In genomic region chr19:3403489-3404323, GRCh38 we compare ENCODE assay signal across 1 cellular context.
A peak's percentile ranks its signal among the peaks of the same experiment; 100 is the strongest.
TF ChIP-seq lines count a peak whose summit lies in the region.

No MANE protein-coding gene starts in this region.

TF ChIP-seq in HepG2, 621 proteins besides CTCF, POLR2A, EP300 and RAD21 (continued from another document):
- TF ChIP-seq ZNF687 (CRISPR knock-in tag; IDR thresholded peaks at IDR 0.05) (peak; percentile 63), SAP130 (CRISPR knock-in tag; IDR thresholded peaks at IDR 0.05; ENCODE audit: low read depth) (peak; percentile 31), SALL1 (CRISPR knock-in tag; IDR thresholded peaks at IDR 0.05) (peak; percentile 47; the same call in 1 of the 2 replicates), FOXP1 (IDR thresholded peaks at IDR 0.05) (no peak), FOXP1 (CRISPR knock-in tag; IDR thresholded peaks at IDR 0.05) (0 out of 2 replicates have a peak, but pooled peaks have one; percentile 12), ZFX (CRISPR knock-in tag; IDR thresholded peaks at IDR 0.05; ENCODE audit: low read depth) (0 out of 2 replicates have a peak, but pooled peaks have one; percentile 15), SKIL (CRISPR knock-in tag; IDR thresholded peaks at IDR 0.05; ENCODE audit: borderline replicate concordance) (peak; percentile 60; the same call in 1 of the 2 replicates), ZNF362 (CRISPR knock-in tag; IDR thresholded peaks at IDR 0.05; ENCODE audit: borderline replicate concordance) (no peak), ZNF790 (CRISPR knock-in tag; IDR thresholded peaks at IDR 0.05; ENCODE audit: borderline replicate concordance) (no peak), ZBTB38 (CRISPR knock-in tag; IDR thresholded peaks at IDR 0.05) (peak; percentile 79; the same call in 1 of the 2 replicates), FOXA1 (IDR thresholded peaks at IDR 0.05) (no peak), FOXA1 (CRISPR knock-in tag; IDR thresholded peaks at IDR 0.05) (peak; percentile 54), ZKSCAN8 (CRISPR knock-in tag; IDR thresholded peaks at IDR 0.05; ENCODE audit: borderline replicate concordance) (0 out of 2 replicates have a peak, but pooled peaks have one; percentile 20), HOXA3 (CRISPR knock-in tag; IDR thresholded peaks at IDR 0.05) (no peak), MAX (IDR thresholded peaks at IDR 0.05) (0 out of 2 replicates have a peak, but pooled peaks have one; percentile 28), ZNF281 (CRISPR knock-in tag; IDR thresholded peaks at IDR 0.05; ENCODE audit: borderline replicate concordance) (peak; percentile 13; the same call in 1 of the 2 replicates), NFIB (CRISPR knock-in tag; IDR thresholded peaks at IDR 0.05; ENCODE audit: borderline replicate concordance) (no peak), ZSCAN22 (CRISPR knock-in tag; IDR thresholded peaks at IDR 0.05) (no peak), KLF15 (CRISPR knock-in tag; IDR thresholded peaks at IDR 0.05; ENCODE audit: borderline replicate concordance) (no peak), POLR2G (IDR thresholded peaks at IDR 0.05; ENCODE audit: low read depth, low read length) (no peak), NR2F6 (IDR thresholded peaks at IDR 0.05) (no peak), NR2F6 (CRISPR knock-in tag; IDR thresholded peaks at IDR 0.05) (peak; percentile 40; the same call in 1 of the 2 replicates), SMAD1 (CRISPR knock-in tag; IDR thresholded peaks at IDR 0.05; ENCODE audit: borderline replicate concordance, low read depth) (no peak), ZBTB4 (CRISPR knock-in tag; IDR thresholded peaks at IDR 0.05; ENCODE audit: borderline replicate concordance) (peak; percentile 69; the same call in 1 of the 2 replicates), RXRA (CRISPR knock-in tag; IDR thresholded peaks at IDR 0.05) (no peak), ZNF547 (CRISPR knock-in tag; IDR thresholded peaks at IDR 0.05) (no peak), LCORL (IDR thresholded peaks at IDR 0.05) (no peak), LCORL (CRISPR knock-in tag; IDR thresholded peaks at IDR 0.05) (peak; percentile 73)
